Comparison of ENCODE assay signal across 15 cellular contexts in the genomic region with DNA sequence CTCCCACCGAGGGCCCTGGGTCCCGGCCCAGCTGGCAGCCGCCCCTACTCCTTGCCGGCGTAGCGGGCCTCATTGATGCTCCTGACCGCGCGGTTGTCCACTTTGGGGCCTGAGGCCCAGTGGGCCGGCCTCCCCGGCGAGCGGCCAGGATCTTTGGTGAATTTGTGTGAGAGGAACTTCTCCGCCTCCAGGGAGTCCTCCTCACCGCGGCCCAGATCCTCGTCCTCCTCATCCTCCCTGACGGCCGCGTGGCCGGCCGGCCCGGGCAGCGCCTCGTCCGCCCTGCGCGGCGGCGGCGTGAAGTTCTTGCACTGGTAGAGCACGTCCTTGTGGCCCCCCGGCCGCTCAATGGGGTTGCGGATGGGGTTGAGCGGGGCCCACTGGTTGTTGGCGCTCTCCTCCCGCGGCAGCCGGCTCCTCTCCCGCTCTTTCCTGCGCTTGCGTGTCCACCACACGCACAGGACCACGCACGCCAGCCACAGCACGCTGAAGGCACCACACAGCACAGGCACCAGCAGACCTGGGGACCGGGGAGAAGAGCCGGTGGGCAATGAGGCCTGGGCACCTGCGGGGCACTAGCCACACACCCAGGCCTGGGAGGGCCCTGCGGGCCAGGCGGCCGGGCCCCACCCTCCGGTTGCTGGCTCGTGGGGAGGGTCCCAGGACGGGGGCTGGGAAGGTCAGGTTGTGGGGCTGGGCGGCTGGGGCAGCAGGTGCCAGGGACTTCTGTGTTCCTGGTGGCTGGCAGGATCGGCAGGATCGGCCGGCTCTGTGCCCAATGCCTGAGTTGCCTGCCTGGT. TPM values are rescaled to one million over a fixed set of nuclear protein-coding genes. Genes with fewer than 3 reads are reported as not detected.
A peak's percentile ranks its signal among the peaks of the same experiment; 100 is the strongest.
DNase-seq lines count a peak whose midpoint lies in the region; TF ChIP-seq lines count a peak whose summit lies in the region.
"Had no signal": no experiment of that assay in that cellular context is flagged by ENCODE, and none has a peak within 500 bp of the region (broad histone marks: within the 10 kb centered on the region; RNA-seq: fewer than 3 reads in every experiment).

No MANE protein-coding gene starts in this region.

- TF ChIP-seq EP300 in sigmoid colon (IDR thresholded peaks at IDR 0.05) = no peak

- no peaks in the 10 kb centered on the region for H3K27me3 ChIP-seq in H7 (ENCODE audit: control insufficient read depth, insufficient read depth, low read length)
- no peaks in the 10 kb centered on the region for H3K27me3 ChIP-seq in sigmoid colon
- H3K27me3 ChIP-seq in colonic mucosa = no peaks in the 10 kb centered on the region
- H3K27me3 ChIP-seq: Peyer's patch had no signal

- H3K27ac ChIP-seq in sigmoid colon (no peak overlapping the region), colonic mucosa (no peak overlapping the region)
- H3K27ac ChIP-seq: Peyer's patch had no signal

- H3K9me3 Mint-ChIP-seq in activated naive CD4-positive, alpha-beta T cell treated with anti-CD3 and anti-CD28 coated beads for 36 hours = peaks cover 5% of the 10 kb centered on the region
- peaks cover 4% of the 10 kb centered on the region for H3K9me3 Mint-ChIP-seq in chondrocyte (ENCODE audit: low read depth)

- no peak overlapping the region for H3K9ac ChIP-seq in colonic mucosa (ENCODE audit: low read depth in 2 of 2, low read length in 2 of 2)

- 96% methylated on average over 60 of the region's 60 CpGs for WGBS in sigmoid colon, 2 donors

- H3K4me3 ChIP-seq in H7 (ENCODE audit: insufficient read depth, low read depth, low read length) (no peak overlapping the region), sigmoid colon (no peak overlapping the region), colonic mucosa (no peak overlapping the region)
- H3K4me3 ChIP-seq: Peyer's patch had no signal

- peaks cover 4 to 13% (median 9%) of the 10 kb centered on the region in 4 donors for H3K9me3 ChIP-seq in sigmoid colon
- no peaks in the 10 kb centered on the region for H3K9me3 ChIP-seq in colonic mucosa

- peaks cover 2% of the 10 kb centered on the region for H3K36me3 Mint-ChIP-seq in activated naive CD4-positive, alpha-beta T cell treated with anti-CD3 and anti-CD28 coated beads for 36 hours (ENCODE audit: low read depth)
- H3K36me3 Mint-ChIP-seq in chondrocyte (ENCODE audit: low read depth) = peaks cover 17% of the 10 kb centered on the region

- no peak overlapping the region for H3K4me3 Mint-ChIP-seq in activated naive CD4-positive, alpha-beta T cell treated with anti-CD3 and anti-CD28 coated beads for 36 hours
- no peak overlapping the region for H3K4me3 Mint-ChIP-seq in chondrocyte (ENCODE audit: unreplicated experiment)

- no peaks in the 10 kb centered on the region for H3K27me3 Mint-ChIP-seq in activated naive CD4-positive, alpha-beta T cell treated with anti-CD3 and anti-CD28 coated beads for 36 hours (ENCODE audit: low read depth)
- no peaks in the 10 kb centered on the region for H3K27me3 Mint-ChIP-seq in chondrocyte (ENCODE audit: low read depth)

- CTCF ChIA-PET in activated naive CD4-positive, alpha-beta T cell treated with anti-CD3 and anti-CD28 coated beads for 36 hours (lab: Charles Lee) = no interaction called here

- TF ChIP-seq POLR2A in sigmoid colon (IDR thresholded peaks at IDR 0.05) = no peak

- H3K27ac Mint-ChIP-seq in activated naive CD4-positive, alpha-beta T cell treated with anti-CD3 and anti-CD28 coated beads for 36 hours = no peak overlapping the region
- H3K27ac Mint-ChIP-seq in chondrocyte (ENCODE audit: unreplicated experiment) = no peak overlapping the region

- H3K4me1 Mint-ChIP-seq in activated naive CD4-positive, alpha-beta T cell treated with anti-CD3 and anti-CD28 coated beads for 36 hours (ENCODE audit: low read depth) = no peaks in the 10 kb centered on the region
- no peaks in the 10 kb centered on the region for H3K4me1 Mint-ChIP-seq in chondrocyte (ENCODE audit: low read depth)

- peak; percentile 11 for DNase-seq in activated naive CD4-positive, alpha-beta T cell treated with anti-CD3 and anti-CD28 coated beads, Interleukin-2, amount 50 U/mL, for 16 hours
- DNase-seq in activated naive CD4-positive, alpha-beta T cell treated with anti-CD3 and anti-CD28 coated beads for 36 hours = no peak
- DNase-seq in H7 (peak; percentile 50), chondrocyte (ENCODE audit: low spot score) (peak; percentile 93), sigmoid colon (peak; percentile 52), glomerular visceral epithelial cell (ENCODE audit: extremely low spot score) (no peak), colonic mucosa (no peak), NCI-H2081 (lab: John Stamatoyannopoulos, UW) (no peak)
- DNase-seq: DMS53, Karpas-422, NCI-H1417, NCI-H1930, NCI-H2171 treated with DMSO at 0.1 percent for 48 hours, NCI-H510A treated with DMSO at 0.1 percent for 48 hours had no signal

- intact Hi-C loops in activated naive CD4-positive, alpha-beta T cell treated with anti-CD3 and anti-CD28 coated beads for 36 hours (cut with micrococcal nuclease) = no loop called here
- intact Hi-C loops in sigmoid colon (cut with DNase I) (no loop called here), colonic mucosa (cut with DNase I) (no loop called here)

- H3K36me3 ChIP-seq in H7 (replicated peaks; ENCODE audit: control insufficient read depth, insufficient read depth, low read length) = no peaks in the 10 kb centered on the region
- no peaks in the 10 kb centered on the region for H3K36me3 ChIP-seq in sigmoid colon
- H3K36me3 ChIP-seq in colonic mucosa = no peaks in the 10 kb centered on the region

- H3K4me1 ChIP-seq in sigmoid colon (no peaks in the 10 kb centered on the region), colonic mucosa (no peaks in the 10 kb centered on the region)
- H3K4me1 ChIP-seq: Peyer's patch had no signal

- TF ChIP-seq CTCF in chondrocyte (IDR thresholded peaks at IDR 0.05) (no peak), sigmoid colon (IDR thresholded peaks at IDR 0.05) (no peak), colonic mucosa (IDR thresholded peaks at IDR 0.05) (no peak)

RNA-seq across cellular contexts. Expression of gene JAG2, which starts 25.7 kb away (rescaled TPM):
- 1 to 10 TPM; 2.9 to 3.6 TPM for total RNA-seq in activated naive CD4-positive, alpha-beta T cell treated with anti-CD3 and anti-CD28 coated beads for 36 hours
- 13.0 and 17.9 TPM in 2 replicates for total RNA-seq in H7 (2014; rRNA removed; shearing (Covaris generic))
- 8.3 to 18.2 TPM (median 16.8 TPM) in 3 replicates for total RNA-seq in chondrocyte
- 1 to 10 TPM; 1.8 to 4.2 (median 3.5) TPM for total RNA-seq in sigmoid colon
- 10 to 100 TPM in 1 of 3 donors, 1 to 10 TPM in 1, under 1 TPM in 1; 0.60 to 12.3 (median 2.1) TPM for polyA plus RNA-seq in sigmoid colon
- 10 to 100 TPM in 1 of 2 donors, 1 to 10 TPM in 1; 8.2 to 11.0 TPM for total RNA-seq in colonic mucosa

RNA-seq across cellular contexts. Expression of gene NUDT14, which starts 38.3 kb away (rescaled TPM):
- 10 to 100 TPM; 12.0 to 15.8 TPM for total RNA-seq in activated naive CD4-positive, alpha-beta T cell treated with anti-CD3 and anti-CD28 coated beads for 36 hours
- 30.4 and 33.6 TPM in 2 replicates for total RNA-seq in H7 (2014; rRNA removed; shearing (Covaris generic))
- 13.7 to 37.4 TPM (median 35.0 TPM) in 3 replicates for total RNA-seq in chondrocyte
- 10 to 100 TPM in 1 of 4 donors, 1 to 10 TPM in 3; 4.1 to 10.5 (median 6.1) TPM for total RNA-seq in sigmoid colon
- polyA plus RNA-seq in sigmoid colon = 10 to 100 TPM; 24.3 to 47.4 (median 32.4) TPM
- total RNA-seq in colonic mucosa = 10 to 100 TPM; 40.8 to 46.0 TPM

Comparison
In these comparisons a context has a peak if more than half of its experiments do, and no peak if none do; other contexts are left out.
1. DNase-seq: peak in activated naive CD4-positive, alpha-beta T cell treated with anti-CD3 and anti-CD28 coated beads, Interleukin-2, amount 50 U/mL, for 16 hours (single experiment), H7 (single experiment), chondrocyte (single experiment) and sigmoid colon (single experiment); none in activated naive CD4-positive, alpha-beta T cell treated with anti-CD3 and anti-CD28 coated beads for 36 hours (single experiment), glomerular visceral epithelial cell (single experiment), colonic mucosa (single experiment) and NCI-H2081 (0 of 2).